Comparison of ENCODE assay signal across 9 cellular contexts in genomic region chr5:173884402-173885053, GRCh38. TPM values are rescaled to one million over a fixed set of nuclear protein-coding genes. Genes with fewer than 3 reads are reported as not detected.
DNase-seq lines count a peak whose midpoint lies in the region; ATAC-seq and TF ChIP-seq lines count a peak whose summit lies in the region.
"Had no signal": no experiment of that assay in that cellular context is flagged by ENCODE, and none has a peak within 500 bp of the region (broad histone marks: within the 10 kb centered on the region; RNA-seq: fewer than 3 reads in every experiment).

No MANE protein-coding gene starts in this region.

- no peak overlapping the region for H3K4me3 ChIP-seq in Peyer's patch
- H3K4me3 ChIP-seq: left lung had no signal

- H3K4me1 ChIP-seq in Peyer's patch: peaks cover 0 to 24% (median 5%) of the 10 kb centered on the region in 4 donors

- TF ChIP-seq CTCF in Peyer's patch (IDR thresholded peaks at IDR 0.05): no peak

- POLR2A ChIA-PET in activated naive CD8-positive, alpha-beta T cell treated with anti-CD3 and anti-CD28 coated beads, Interleukin-2, amount 10 ng/mL, durations not matched to agents 7 days and 5 days (lab: Charles Lee): interaction anchor here (0.6 to 2.2 kb wide), 5 partner anchors 27 to 1763 kb away, joined by 3 to 8 read pairs (median 3); no protein-coding TSS in a partner anchor

- H3K36me3 ChIP-seq in Peyer's patch: no peaks in the 10 kb centered on the region
- H3K36me3 ChIP-seq: left lung had no signal

- peaks cover 11% of the 10 kb centered on the region for H3K36me3 Mint-ChIP-seq in activated naive CD8-positive, alpha-beta T cell treated with anti-CD3 and anti-CD28 coated beads, Interleukin-2, amount 10 ng/mL, durations not matched to agents 7 days and 5 days

- DNase-seq in NK-92 treated with Interleukin-12 subunit alpha and Interleukin-12 subunit beta, amount 100 ng/mL, for 24 hours (lab: John Stamatoyannopoulos, UW): peak; percentile 66
- DNase-seq in NK-92 (lab: John Stamatoyannopoulos, UW; ENCODE audit: unreplicated experiment) (no peak), Peyer's patch (peak; percentile 66 to 88 (median 72)), amygdala (lab: John Stamatoyannopoulos, UW) (no peak)
- peak; percentile 72 for DNase-seq in activated naive CD8-positive, alpha-beta T cell treated with anti-CD3 and anti-CD28 coated beads, Interleukin-2, amount 10 ng/mL, durations not matched to agents 7 days and 5 days
- peak; percentile 41 for DNase-seq in stimulated activated CD8-positive, alpha-beta memory T cell treated with anti-CD3 and anti-CD28 coated beads, Interleukin-4, amount 100 ng/mL, for 48 hours
- DNase-seq: left lung had no signal

- TF ChIP-seq POLR2A in Peyer's patch (IDR thresholded peaks at IDR 0.05): no peak

- H3K27me3 Mint-ChIP-seq in activated naive CD8-positive, alpha-beta T cell treated with anti-CD3 and anti-CD28 coated beads, Interleukin-2, amount 10 ng/mL, durations not matched to agents 7 days and 5 days: no peaks in the 10 kb centered on the region

- H3K27me3 ChIP-seq in Peyer's patch: no peaks in the 10 kb centered on the region
- H3K27me3 ChIP-seq: left lung had no signal

- H3K4me3 Mint-ChIP-seq in activated naive CD8-positive, alpha-beta T cell treated with anti-CD3 and anti-CD28 coated beads, Interleukin-2, amount 10 ng/mL, durations not matched to agents 7 days and 5 days: peak overlapping the region; percentile 65

- peaks cover 32% of the 10 kb centered on the region for H3K4me1 Mint-ChIP-seq in activated naive CD8-positive, alpha-beta T cell treated with anti-CD3 and anti-CD28 coated beads, Interleukin-2, amount 10 ng/mL, durations not matched to agents 7 days and 5 days

- ATAC-seq in activated naive CD8-positive, alpha-beta T cell treated with anti-CD3 and anti-CD28 coated beads, Interleukin-2, amount 10 ng/mL, durations not matched to agents 7 days and 5 days (ENCODE audit: low read depth): peak; percentile 20
- ATAC-seq in GM19023 (IDR thresholded peaks at IDR 0.05; ENCODE audit: unreplicated experiment) (no peak), SK-N-SH treated with all-trans-retinoic acid at 6 μM for 48 hours (no peak)
- ATAC-seq: left lung had no signal

- peak overlapping the region; percentile 43 to 82 (median 58) for H3K27ac ChIP-seq in Peyer's patch

- peaks cover 9% of the 10 kb centered on the region for H3K9me3 Mint-ChIP-seq in activated naive CD8-positive, alpha-beta T cell treated with anti-CD3 and anti-CD28 coated beads, Interleukin-2, amount 10 ng/mL, durations not matched to agents 7 days and 5 days

- peak overlapping the region; percentile 87 for H3K27ac Mint-ChIP-seq in activated naive CD8-positive, alpha-beta T cell treated with anti-CD3 and anti-CD28 coated beads, Interleukin-2, amount 10 ng/mL, durations not matched to agents 7 days and 5 days

- H3K9me3 ChIP-seq in Peyer's patch: no peaks in the 10 kb centered on the region

TF ChIP-seq in SK-N-SH treated with all-trans-retinoic acid at 6 μM for 48 hours, 23 proteins besides CTCF, POLR2A, EP300 and RAD21:
- TF ChIP-seq ZFP3 (CRISPR knock-in tag; IDR thresholded peaks at IDR 0.05): no peak
- TF ChIP-seq GLIS3 (CRISPR knock-in tag; IDR thresholded peaks at IDR 0.05): no peak
- no peak for TF ChIP-seq ZFP30 (CRISPR knock-in tag; IDR thresholded peaks at IDR 0.05)

RNA-seq across cellular contexts. Expression of gene CPEB4, which starts 3.6 kb away (rescaled TPM):
- total RNA-seq in Peyer's patch: 10 to 100 TPM; 29.7 to 67.0 (median 57.6) TPM
- total RNA-seq in activated naive CD8-positive, alpha-beta T cell treated with anti-CD3 and anti-CD28 coated beads, Interleukin-2, amount 10 ng/mL, durations not matched to agents 7 days and 5 days: 10 to 100 TPM; 11.8 to 13.0 TPM

Comparison
In these comparisons a context has a peak if more than half of its experiments do, and no peak if none do; other contexts are left out.
1. DNase-seq: peak in NK-92 treated with Interleukin-12 subunit alpha and Interleukin-12 subunit beta, amount 100 ng/mL, for 24 hours (single experiment), Peyer's patch (3 of 3), activated naive CD8-positive, alpha-beta T cell treated with anti-CD3 and anti-CD28 coated beads, Interleukin-2, amount 10 ng/mL, durations not matched to agents 7 days and 5 days (single experiment) and stimulated activated CD8-positive, alpha-beta memory T cell treated with anti-CD3 and anti-CD28 coated beads, Interleukin-4, amount 100 ng/mL, for 48 hours (single experiment); none in NK-92 (single experiment) and amygdala (0 of 56).